ENCODE assay signal across 21 cellular contexts in the genomic region with DNA sequence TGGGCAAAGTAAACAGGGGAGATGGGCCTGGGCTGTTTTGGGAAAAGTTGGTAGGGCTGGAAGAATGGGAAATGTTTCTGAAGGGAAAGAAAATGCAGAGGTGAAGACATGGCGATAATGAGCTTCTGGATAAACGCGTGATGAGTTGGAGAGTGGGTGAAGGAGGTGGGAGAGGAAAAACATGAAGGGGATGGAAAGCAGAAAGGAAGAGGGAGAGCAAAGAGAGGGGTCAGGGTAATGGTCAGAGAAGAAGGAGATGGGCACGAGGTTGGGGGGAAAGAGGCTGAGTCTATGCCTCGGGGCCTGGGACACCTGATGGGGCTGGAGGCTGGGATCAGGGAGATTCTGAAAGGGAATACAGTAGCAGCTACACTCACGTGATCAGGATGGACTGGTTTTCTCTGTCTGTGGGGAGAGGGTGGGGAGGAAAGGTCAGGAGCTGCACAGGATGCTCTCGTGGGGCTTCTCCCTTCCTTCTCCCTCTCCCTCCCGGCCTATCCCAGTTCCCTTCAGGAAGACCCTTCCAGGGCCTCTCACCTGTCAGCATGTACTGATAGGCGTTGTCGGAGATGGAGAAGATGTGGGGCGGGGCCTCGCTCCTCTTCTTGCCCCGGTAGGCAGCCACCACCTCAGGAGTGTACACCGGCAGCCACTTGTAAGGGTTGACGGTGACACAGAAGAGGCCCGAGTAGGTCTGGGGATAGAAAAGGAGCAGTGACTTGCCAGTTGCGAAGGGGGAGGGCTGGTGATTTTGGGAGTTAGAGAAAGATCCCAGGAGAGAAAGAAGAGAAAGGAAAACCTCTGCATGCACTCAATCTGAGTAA. TPM values are rescaled to one million over a fixed set of nuclear protein-coding genes. Genes with fewer than 3 reads are reported as not detected.
"Had no signal": no experiment of that assay in that cellular context is flagged by ENCODE, and none has a peak within 500 bp of the region (broad histone marks: within the 10 kb centered on the region; RNA-seq: fewer than 3 reads in every experiment).

No MANE protein-coding gene starts in this region.

- H3K9me3 Mint-ChIP-seq: activated CD4-positive, alpha-beta T cell treated with anti-CD3 and anti-CD28 coated beads, Interleukin-2, amount 10 ng/mL, durations not matched to agents 7 days and 5 days; activated T-helper 1 cell treated with anti-CD3 and anti-CD28 coated beads, Interleukin-12 subunit alpha, Interleukin-12 subunit beta, Interleukin-2, Interleukin-4 antibody, amounts not matched to agents 30 ng/mL and 10 ng/mL and 1 ng/mL, durations not matched to agents 14 hours and 24 hours and 36 hours; dendritic cell treated with granulocyte-macrophage colony-stimulating factor and Interleukin-4, amounts not matched to agents 40 ng/mL and 50 ng/mL, for 4 days; effector memory CD8-positive, alpha-beta T cell; WTC11 had no signal

- DNase-seq: activated CD4-positive, alpha-beta T cell treated with anti-CD3 and anti-CD28 coated beads, Interleukin-2, amount 10 ng/mL, durations not matched to agents 7 days and 5 days; activated naive CD4-positive, alpha-beta T cell treated with Interleukin-2 at 50 U/mL for 16 hours; effector memory CD8-positive, alpha-beta T cell; mammary epithelial cell; naive B cell; nucleus accumbens; stimulated activated CD4-positive, alpha-beta T cell treated with anti-CD3 and anti-CD28 coated beads, Interleukin-12 subunit alpha, Interleukin-12 subunit beta, amount 100 ng/mL, for 4 hours; stimulated activated CD4-positive, alpha-beta T cell treated with anti-CD3 and anti-CD28 coated beads, Interleukin-2, amount 100 ng/mL, for 24 hours; SW 1271; trophoblast cell had no signal

- H3K4me3 Mint-ChIP-seq: activated CD4-positive, alpha-beta T cell treated with anti-CD3 and anti-CD28 coated beads, Interleukin-2, amount 10 ng/mL, durations not matched to agents 7 days and 5 days; activated T-helper 1 cell treated with anti-CD3 and anti-CD28 coated beads, Interleukin-12 subunit alpha, Interleukin-12 subunit beta, Interleukin-2, Interleukin-4 antibody, amounts not matched to agents 30 ng/mL and 10 ng/mL and 1 ng/mL, durations not matched to agents 14 hours and 24 hours and 36 hours; dendritic cell treated with granulocyte-macrophage colony-stimulating factor and Interleukin-4, amounts not matched to agents 40 ng/mL and 50 ng/mL, for 4 days; effector memory CD8-positive, alpha-beta T cell; naive B cell; WTC11 had no signal

- H3K9me3 ChIP-seq: heart right ventricle had no signal

- H3K27ac Mint-ChIP-seq: activated CD4-positive, alpha-beta T cell treated with anti-CD3 and anti-CD28 coated beads, Interleukin-2, amount 10 ng/mL, durations not matched to agents 7 days and 5 days; activated T-helper 1 cell treated with anti-CD3 and anti-CD28 coated beads, Interleukin-12 subunit alpha, Interleukin-12 subunit beta, Interleukin-2, Interleukin-4 antibody, amounts not matched to agents 30 ng/mL and 10 ng/mL and 1 ng/mL, durations not matched to agents 14 hours and 24 hours and 36 hours; dendritic cell treated with granulocyte-macrophage colony-stimulating factor and Interleukin-4, amounts not matched to agents 40 ng/mL and 50 ng/mL, for 4 days; effector memory CD8-positive, alpha-beta T cell; naive B cell; WTC11 had no signal

- H3K4me1 Mint-ChIP-seq: activated CD4-positive, alpha-beta T cell treated with anti-CD3 and anti-CD28 coated beads, Interleukin-2, amount 10 ng/mL, durations not matched to agents 7 days and 5 days; naive B cell; WTC11 had no signal

- H3K27me3 Mint-ChIP-seq: activated CD4-positive, alpha-beta T cell treated with anti-CD3 and anti-CD28 coated beads, Interleukin-2, amount 10 ng/mL, durations not matched to agents 7 days and 5 days had no signal

- H3K27me3 ChIP-seq: heart right ventricle had no signal

- ATAC-seq: effector memory CD8-positive, alpha-beta T cell; sciatic nerve; WTC11 had no signal

- H3K36me3 Mint-ChIP-seq: naive B cell, WTC11 had no signal

RNA-seq across cellular contexts. Expression of a gene that starts 3.1 kb away (rescaled TPM):
- total RNA-seq: activated CD8-positive, alpha-beta memory T cell treated with anti-CD3 and anti-CD28 coated beads for 36 hours; epithelial cell of proximal tubule; mammary epithelial cell; mononuclear cell; T-helper 2 cell treated with Interferon-gamma antibody and Interleukin-4, amounts not matched to agents 100 ng/mL and 5 ng/mL, for 36 hours; WTC11 had no signal
- polyA plus RNA-seq: mammary epithelial cell had no signal

RNA-seq across cellular contexts. Expression of a gene that starts 24.2 kb away (rescaled TPM):
- total RNA-seq: activated CD8-positive, alpha-beta memory T cell treated with anti-CD3 and anti-CD28 coated beads for 36 hours; epithelial cell of proximal tubule; frontal cortex; mammary epithelial cell; mononuclear cell; sciatic nerve; SK-MEL-5; T-helper 2 cell treated with Interferon-gamma antibody and Interleukin-4, amounts not matched to agents 100 ng/mL and 5 ng/mL, for 36 hours had no signal
- polyA plus RNA-seq: mammary epithelial cell had no signal

RNA-seq across cellular contexts. Expression of a gene that starts 55.5 kb away (rescaled TPM):
- total RNA-seq: activated CD4-positive, alpha-beta T cell treated with anti-CD3 and anti-CD28 coated beads, Interleukin-2, amount 10 ng/mL, durations not matched to agents 7 days and 5 days; activated CD8-positive, alpha-beta memory T cell treated with anti-CD3 and anti-CD28 coated beads for 36 hours; activated T-helper 1 cell treated with anti-CD3 and anti-CD28 coated beads, Interleukin-12 subunit alpha, Interleukin-12 subunit beta, Interleukin-2, Interleukin-4 antibody, amounts not matched to agents 30 ng/mL and 10 ng/mL and 1 ng/mL, durations not matched to agents 14 hours and 24 hours and 36 hours; epithelial cell of proximal tubule; mammary epithelial cell; SK-MEL-5; T-helper 2 cell treated with Interferon-gamma antibody and Interleukin-4, amounts not matched to agents 100 ng/mL and 5 ng/mL, for 36 hours had no signal
- polyA plus RNA-seq: mammary epithelial cell had no signal

RNA-seq across cellular contexts. Expression of a gene that starts 59.7 kb away (rescaled TPM):
- total RNA-seq: activated CD4-positive, alpha-beta T cell treated with anti-CD3 and anti-CD28 coated beads, Interleukin-2, amount 10 ng/mL, durations not matched to agents 7 days and 5 days; activated CD8-positive, alpha-beta memory T cell treated with anti-CD3 and anti-CD28 coated beads for 36 hours; activated T-helper 1 cell treated with anti-CD3 and anti-CD28 coated beads, Interleukin-12 subunit alpha, Interleukin-12 subunit beta, Interleukin-2, Interleukin-4 antibody, amounts not matched to agents 30 ng/mL and 10 ng/mL and 1 ng/mL, durations not matched to agents 14 hours and 24 hours and 36 hours; epithelial cell of proximal tubule; frontal cortex; mammary epithelial cell; mononuclear cell; sciatic nerve; SK-MEL-5; T-helper 2 cell treated with Interferon-gamma antibody and Interleukin-4, amounts not matched to agents 100 ng/mL and 5 ng/mL, for 36 hours had no signal
- polyA plus RNA-seq: heart right ventricle, mammary epithelial cell had no signal
